7 cellular contexts compared by ENCODE assay signal in genomic region chr17:57009737-57010445, GRCh38. TPM values are rescaled to one million over a fixed set of nuclear protein-coding genes. Genes with fewer than 3 reads are reported as not detected.
DNase-seq lines count a peak whose midpoint lies in the region; ATAC-seq, FAIRE-seq and TF ChIP-seq lines count a peak whose summit lies in the region.

No MANE protein-coding gene starts in this region.

- H3K27ac Mint-ChIP-seq in endodermal cell = no peak overlapping the region

- TF ChIP-seq POLR2A in GM12891 (IDR thresholded peaks at IDR 0.05; ENCODE audit: low read depth, low read length) = no peak

- H3K9ac ChIP-seq in endodermal cell (ENCODE audit: extremely low read depth, low read length, poor library complexity, severe bottlenecking) = no peak overlapping the region

- no peaks in the 10 kb centered on the region for H3K27me3 ChIP-seq in endodermal cell (ENCODE audit: control insufficient read depth, insufficient read depth, low read length, poor library complexity, severe bottlenecking)

- no peak overlapping the region for H3K27ac ChIP-seq in endodermal cell (ENCODE audit: low read depth, low read length)

- DNase-seq in GM12891 (ENCODE audit: insufficient read length, low spot score) (peak; percentile 39), NCI-H69 (lab: John Stamatoyannopoulos, UW) (peak; percentile 84), endodermal cell (peak; percentile 93), mucosa of descending colon (peak in 2 of 3 donors; percentile 78 to 82)
- DNase-seq in activated CD4-positive, alpha-beta T cell treated with anti-CD3 and anti-CD28 coated beads, Interleukin-2, amount 50 U/mL, for 48 hours = peak; percentile 58 to 62
- peak in 5 of 6 experiments; percentile 9 to 53 (median 20) for DNase-seq in stimulated activated naive CD4-positive, alpha-beta T cell (lab: John Stamatoyannopoulos, UW)

- intact Hi-C loops in mucosa of descending colon (cut with DNase I, micrococcal nuclease) = no loop called here

- WGBS in endodermal cell (ENCODE audit: insufficient coverage in 1 of 2, insufficient read length in 1 of 2), 2 experiments = 57 to 71% methylated on average over 6 to 7 of the region's 7 CpGs

- no peaks in the 10 kb centered on the region for H3K27me3 Mint-ChIP-seq in endodermal cell (ENCODE audit: insufficient read depth)

- H3K36me3 Mint-ChIP-seq in endodermal cell (ENCODE audit: low read depth) = peaks cover 2% of the 10 kb centered on the region

- H3K4me1 ChIP-seq in endodermal cell (ENCODE audit: control insufficient read depth, insufficient read depth, low read length) (no peaks in the 10 kb centered on the region), mucosa of descending colon (ENCODE audit: low read depth) (no peaks in the 10 kb centered on the region)

- H3K9me3 ChIP-seq in endodermal cell (ENCODE audit: control insufficient read depth, low read length) = no peaks in the 10 kb centered on the region
- H3K9me3 ChIP-seq in mucosa of descending colon = no peaks in the 10 kb centered on the region

- H3K36me3 ChIP-seq in endodermal cell (ENCODE audit: control insufficient read depth, insufficient read depth, low read length) (no peaks in the 10 kb centered on the region), mucosa of descending colon (ENCODE audit: low read depth) (no peaks in the 10 kb centered on the region)

- peak; percentile 79 for TF ChIP-seq CTCF in endodermal cell (conservative IDR thresholded peaks at IDR 0.05)
- TF ChIP-seq CTCF in mucosa of descending colon (IDR thresholded peaks at IDR 0.05) = peak; percentile 51

- ATAC-seq in HG03342 (IDR thresholded peaks at IDR 0.05; ENCODE audit: unreplicated experiment) (peak; percentile 61), mucosa of descending colon (peak; percentile 92)

- H3K9me3 Mint-ChIP-seq in endodermal cell = no peaks in the 10 kb centered on the region

- peaks cover 5% of the 10 kb centered on the region for H3K4me1 Mint-ChIP-seq in endodermal cell

- FAIRE-seq in GM12891 (lab: Jason Lieb, UNC) = peak; percentile 95

- no peak overlapping the region for H3K4me3 Mint-ChIP-seq in endodermal cell

- no peak overlapping the region for H3K4me3 ChIP-seq in endodermal cell (ENCODE audit: low read length)
- no peak overlapping the region for H3K4me3 ChIP-seq in mucosa of descending colon

TF ChIP-seq in GM12891, 5 proteins besides CTCF, POLR2A, EP300 and RAD21:
- TF ChIP-seq TAF1 (IDR thresholded peaks at IDR 0.05; ENCODE audit: low read depth, low read length) (no peak), SPI1 (IDR thresholded peaks at IDR 0.05; ENCODE audit: low read depth, low read length) (no peak), POU2F2 (IDR thresholded peaks at IDR 0.05; ENCODE audit: low read depth, low read length) (no peak), PAX5 (IDR thresholded peaks at IDR 0.05; ENCODE audit: insufficient read depth, low read length, severe bottlenecking) (no peak), POLR2AphosphoS5 (IDR thresholded peaks at IDR 0.05; ENCODE audit: low read depth, low read length) (no peak)

RNA-seq across cellular contexts. Expression of gene SCPEP1, which starts 32.0 kb away (rescaled TPM):
- 25.2 TPM for polyA plus RNA-seq in GM12891 (2012; ENCODE audit: low read depth, missing spikeins)
- total RNA-seq in endodermal cell (10 to 100 TPM; 28.5 to 30.8 TPM), mucosa of descending colon (10 to 100 TPM; 10.3 to 74.2 (median 27.7) TPM)
- polyA plus RNA-seq in endodermal cell (2013, experiment 1 of 2) = 38.0 TPM
- 30.3 TPM for polyA plus RNA-seq in endodermal cell (2013, experiment 2 of 2)

RNA-seq across cellular contexts. Expression of gene COIL, which starts 49.0 kb away (rescaled TPM):
- 13.4 TPM for polyA plus RNA-seq in GM12891 (2012; ENCODE audit: low read depth, missing spikeins)
- total RNA-seq in endodermal cell (10 to 100 TPM; 18.2 to 19.2 TPM), mucosa of descending colon (10 to 100 TPM; 12.7 to 15.3 (median 14.1) TPM)
- polyA plus RNA-seq in endodermal cell (2013, experiment 1 of 2) = 23.8 TPM
- polyA plus RNA-seq in endodermal cell (2013, experiment 2 of 2) = 25.6 TPM

Comparison
In these comparisons a context has a peak if more than half of its experiments do, and no peak if none do; other contexts are left out.
1. DNase-seq: peak in every context shown above with its lines; median percentile 93 in endodermal cell; 84 in NCI-H69; 80 in mucosa of descending colon; 60 in activated CD4-positive, alpha-beta T cell treated with anti-CD3 and anti-CD28 coated beads, Interleukin-2, amount 50 U/mL, for 48 hours; 39 in GM12891; 20 in stimulated activated naive CD4-positive, alpha-beta T cell.